Comparison of ENCODE assay signal across 12 cellular contexts in genomic region chr6:152769159-152769558, GRCh38. TPM values are rescaled to one million over a fixed set of nuclear protein-coding genes. Genes with fewer than 3 reads are reported as not detected.
"Had no signal": no experiment of that assay in that cellular context is flagged by ENCODE, and none has a peak within 500 bp of the region (broad histone marks: within the 10 kb centered on the region; RNA-seq: fewer than 3 reads in every experiment).

No MANE protein-coding gene starts in this region.

- H2AFZ ChIP-seq: GM23248 had no signal

- FAIRE-seq: H1, H54 had no signal

- H3K9me3 ChIP-seq: HAP-1 had no signal

- DNase-seq: GM23248, GOT3, H7, H9, HCEC 1CT, HFFc6 had no signal

- H3K36me3 ChIP-seq: HAP-1 had no signal

- ATAC-seq: GM23338, HCT116 had no signal

- H3K27ac ChIP-seq: GM23248 had no signal

- H3K4me3 ChIP-seq: GM23248, GM23338, HAP-1 had no signal

- H3K9ac ChIP-seq: GM23248 had no signal

- H3K4me2 ChIP-seq: GM23338 had no signal

- H3K4me1 ChIP-seq: HAP-1 had no signal

RNA-seq across cellular contexts. Expression of gene VIP, which starts 18.6 kb away (rescaled TPM):
- total RNA-seq: GM23338, H1, H4, H7, H9, HFFc6 had no signal
- polyA plus RNA-seq: GM23248, GM23338, H1 had no signal
